ENCODE assay signal across 12 cellular contexts in genomic region chr6:36580184-36580526, GRCh38. TPM values are rescaled to one million over a fixed set of nuclear protein-coding genes. Genes with fewer than 3 reads are reported as not detected.
DNase-seq lines count a peak whose midpoint lies in the region; ATAC-seq and TF ChIP-seq lines count a peak whose summit lies in the region.
"Had no signal": no experiment of that assay in that cellular context is flagged by ENCODE, and none has a peak within 500 bp of the region (broad histone marks: within the 10 kb centered on the region; RNA-seq: fewer than 3 reads in every experiment).

No MANE protein-coding gene starts in this region.

- no peaks in the 10 kb centered on the region for H3K27me3 Mint-ChIP-seq in Calu3 (ENCODE audit: unreplicated experiment)
- no peaks in the 10 kb centered on the region for H3K27me3 Mint-ChIP-seq in stimulated activated memory B cell treated with anti-CD40 and anti-IgM and Interleukin-4, amounts not matched to agents 10 μg/mL and 1 μg/mL and 100 μg/mL, for 72 hours
- H3K27me3 Mint-ChIP-seq: central memory CD8-positive, alpha-beta T cell had no signal

- H3K4me2 ChIP-seq in PC-3 (ENCODE audit: low read length) (peak overlapping the region; percentile 7; the same call in 1 of the 2 replicates), fibroblast of lung (ENCODE audit: extremely low read depth, insufficient read depth, low read length) (no peak overlapping the region)

- H3K27ac Mint-ChIP-seq in Calu3 (ENCODE audit: unreplicated experiment), result peak overlapping the region; percentile 74
- H3K27ac Mint-ChIP-seq in stimulated activated memory B cell treated with anti-CD40 and anti-IgM and Interleukin-4, amounts not matched to agents 10 μg/mL and 1 μg/mL and 100 μg/mL, for 72 hours, result no peak overlapping the region

- POLR2A ChIA-PET in PC-3 (lab: Charles Lee; ENCODE audit: unreplicated experiment), result no interaction called here

- no peak for ATAC-seq in PC-3
- ATAC-seq in psoas muscle, result no peak
- no peak for ATAC-seq in stimulated activated memory B cell treated with anti-CD40 and anti-IgM and Interleukin-4, amounts not matched to agents 10 μg/mL and 1 μg/mL and 100 μg/mL, for 72 hours

- peak overlapping the region; percentile 78 for H2AFZ ChIP-seq in PC-3 (ENCODE audit: low read length)
- H2AFZ ChIP-seq in fibroblast of lung (ENCODE audit: low read length), result peak overlapping the region; percentile 81

- TF ChIP-seq CTCF in Calu3 (IDR thresholded peaks at IDR 0.05; ENCODE audit: unreplicated experiment), result no peak
- no peak for TF ChIP-seq CTCF in PC-3 (conservative IDR thresholded peaks at IDR 0.05; ENCODE audit: low read depth, low read length)
- TF ChIP-seq CTCF in fibroblast of lung (conservative IDR thresholded peaks at IDR 0.05 in 1 of 2, IDR thresholded peaks at IDR 0.05 in 1 of 2; ENCODE audit: low read depth in 1 of 2, low read length in 2 of 2), result no peak
- TF ChIP-seq CTCF in psoas muscle (IDR thresholded peaks at IDR 0.05), result no peak

- H3K9me3 ChIP-seq in PC-3 (ENCODE audit: low read length) (no peaks in the 10 kb centered on the region), fibroblast of lung (ENCODE audit: control insufficient read depth, insufficient read depth, low read depth, low read length) (no peaks in the 10 kb centered on the region), psoas muscle (no peaks in the 10 kb centered on the region)

- 75 to 86% (median 85%) methylated on average over 8 of the region's 8 CpGs for WGBS in psoas muscle, 3 donors

- H3K9me3 Mint-ChIP-seq in Calu3 (ENCODE audit: low read depth, unreplicated experiment), result no peaks in the 10 kb centered on the region
- no peaks in the 10 kb centered on the region for H3K9me3 Mint-ChIP-seq in stimulated activated memory B cell treated with anti-CD40 and anti-IgM and Interleukin-4, amounts not matched to agents 10 μg/mL and 1 μg/mL and 100 μg/mL, for 72 hours
- H3K9me3 Mint-ChIP-seq: central memory CD8-positive, alpha-beta T cell had no signal

- no peak overlapping the region for H3K9ac ChIP-seq in PC-3 (ENCODE audit: low read length)
- no peak overlapping the region for H3K9ac ChIP-seq in fibroblast of lung (ENCODE audit: insufficient read depth, low read length)

- H3K27ac ChIP-seq in PC-3 (ENCODE audit: low read length), result no peak overlapping the region
- H3K27ac ChIP-seq in fibroblast of lung (ENCODE audit: insufficient read depth, low read length), result no peak overlapping the region
- peak overlapping the region; percentile 36 for H3K27ac ChIP-seq in psoas muscle
- H3K27ac ChIP-seq: C4-2B had no signal

- CTCF ChIA-PET in Calu3 (lab: Charles Lee), result interaction anchor here (0.7 to 1.9 kb wide), 11 partner anchors 10 to 438 kb away, joined by 3 to 30 read pairs (median 4); no protein-coding TSS in a partner anchor
- CTCF ChIA-PET in PC-3 (lab: Charles Lee), result interaction anchor here (0.8 to 1.3 kb wide), 4 partner anchors 17 to 157 kb away, joined by 5 to 19 read pairs (median 12); no protein-coding TSS in a partner anchor

- H3K4me1 ChIP-seq in PC-3 (ENCODE audit: insufficient read depth, low read length) (peaks cover 29% of the 10 kb centered on the region), fibroblast of lung (ENCODE audit: control insufficient read depth, extremely low read depth, insufficient read depth, low read length) (peaks cover 4% of the 10 kb centered on the region), psoas muscle (no peaks in the 10 kb centered on the region)

- H3K4me1 Mint-ChIP-seq in Calu3 (ENCODE audit: low read depth, unreplicated experiment), result peaks cover 39% of the 10 kb centered on the region
- no peaks in the 10 kb centered on the region for H3K4me1 Mint-ChIP-seq in stimulated activated memory B cell treated with anti-CD40 and anti-IgM and Interleukin-4, amounts not matched to agents 10 μg/mL and 1 μg/mL and 100 μg/mL, for 72 hours

- H3K36me3 Mint-ChIP-seq in Calu3 (ENCODE audit: insufficient read depth, unreplicated experiment), result peaks cover 20% of the 10 kb centered on the region
- no peaks in the 10 kb centered on the region for H3K36me3 Mint-ChIP-seq in stimulated activated memory B cell treated with anti-CD40 and anti-IgM and Interleukin-4, amounts not matched to agents 10 μg/mL and 1 μg/mL and 100 μg/mL, for 72 hours

- H3K4me3 ChIP-seq in PC-3 (ENCODE audit: low read length), result no peak overlapping the region
- H3K4me3 ChIP-seq in fibroblast of lung (replicated peaks in 1 of 4; ENCODE audit: control extremely low read depth in 1 of 4, insufficient read depth in 1 of 4, low read depth in 3 of 4, low read length in 4 of 4), result no peak overlapping the region
- no peak overlapping the region for H3K4me3 ChIP-seq in psoas muscle

- H3K4me3 Mint-ChIP-seq in Calu3 (ENCODE audit: low read depth, unreplicated experiment), result peak overlapping the region; percentile 25
- no peak overlapping the region for H3K4me3 Mint-ChIP-seq in stimulated activated memory B cell treated with anti-CD40 and anti-IgM and Interleukin-4, amounts not matched to agents 10 μg/mL and 1 μg/mL and 100 μg/mL, for 72 hours
- H3K4me3 Mint-ChIP-seq: central memory CD8-positive, alpha-beta T cell had no signal

- intact Hi-C loops in Calu3 (cut with micrococcal nuclease; ENCODE audit: unreplicated experiment), result no loop called here
- intact Hi-C loops in PC-3 (cut with micrococcal nuclease), result no loop called here
- intact Hi-C loops in psoas muscle (cut with DNase I), result no loop called here

- H3K9me2 ChIP-seq in PC-3 (replicated peaks; ENCODE audit: low read length), result no peaks in the 10 kb centered on the region

- H4K20me1 ChIP-seq in PC-3 (ENCODE audit: low read length) (no peaks in the 10 kb centered on the region), fibroblast of lung (ENCODE audit: control insufficient read depth, extremely low read depth, insufficient read depth, low read length) (no peaks in the 10 kb centered on the region)

- H3K79me2 ChIP-seq in PC-3 (ENCODE audit: low read length), result no peaks in the 10 kb centered on the region
- no peaks in the 10 kb centered on the region for H3K79me2 ChIP-seq in fibroblast of lung (ENCODE audit: control insufficient read depth, insufficient read depth, low read length)

- no peak for DNase-seq in Calu3
- DNase-seq in PC-3, result no peak
- DNase-seq in fibroblast of lung (ENCODE audit: low read depth in 2 of 2), result no peak
- DNase-seq in psoas muscle, result no peak
- no peak for DNase-seq in middle frontal gyrus (ENCODE audit: extremely low spot score, low spot score)
- DNase-seq in stimulated activated CD4-positive, alpha-beta T cell treated with anti-CD3 and anti-CD28 coated beads, Interleukin-2, amount 100 ng/mL, for 48 hours, result no peak
- DNase-seq in SKM-1 treated with dmso at 0.1 percent for 144 hours (lab: John Stamatoyannopoulos, UW; ENCODE audit: unreplicated experiment), result no peak
- DNase-seq: activated CD4-positive, alpha-beta T cell treated with anti-CD3 and anti-CD28 coated beads, Interleukin-2, amount 50 U/mL, for 1 hour; activated effector memory CD4-positive, alpha-beta T cell treated with anti-CD3 and anti-CD28 coated beads, Interleukin-2, amount 50 U/mL, for 16 hours had no signal

- no peaks in the 10 kb centered on the region for H3K27me3 ChIP-seq in PC-3 (ENCODE audit: low read length)
- H3K27me3 ChIP-seq in fibroblast of lung (ENCODE audit: control insufficient read depth, insufficient read depth, low read length), result no peaks in the 10 kb centered on the region
- no peaks in the 10 kb centered on the region for H3K27me3 ChIP-seq in psoas muscle (ENCODE audit: insufficient read depth in 3 of 3, low read length in 2 of 3)

- no peaks in the 10 kb centered on the region for H3F3A ChIP-seq in PC-3 (ENCODE audit: low read length, unreplicated experiment)

- no peaks in the 10 kb centered on the region for H3K36me3 ChIP-seq in PC-3 (ENCODE audit: low read depth, low read length)
- no peaks in the 10 kb centered on the region for H3K36me3 ChIP-seq in fibroblast of lung (ENCODE audit: control insufficient read depth, insufficient read depth, low read length)
- no peaks in the 10 kb centered on the region for H3K36me3 ChIP-seq in psoas muscle (ENCODE audit: insufficient read depth in 1 of 2, low read depth in 1 of 2)

- TSS peak; percentile 90 for BruUV-seq in Calu3 (replicated peaks; lab: Mats Ljungman, UMichigan)
- no TSS peak for BruUV-seq in PC-3 (replicated peaks; lab: Mats Ljungman, UMichigan)

RNA-seq across cellular contexts. Expression of gene SRSF3, which starts 14.0 kb away (rescaled TPM):
- 347 and 370 TPM in 2 replicates for total RNA-seq in Calu3 (2022)
- total RNA-seq in PC-3 (2014; rRNA removed), result 206 and 297 TPM in 2 replicates
- 191 and 200 TPM in 2 replicates for total RNA-seq in fibroblast of lung
- 435 and 493 TPM in 2 replicates for polyA plus RNA-seq in fibroblast of lung
- 375 and 433 TPM in 2 replicates for polyA plus RNA-seq in fibroblast of lung (2012)
- 24.0 and 69.8 TPM in 2 replicates for polyA minus RNA-seq in fibroblast of lung (ENCODE audit: low replicate concordance)
- 100 to 1,000 TPM in 2 of 4 donors, 10 to 100 TPM in 2; 64.6 to 182 (median 125) TPM for total RNA-seq in psoas muscle
- polyA plus RNA-seq in psoas muscle, result 100 to 1,000 TPM; 109 to 267 (median 176) TPM

RNA-seq across cellular contexts. Expression of gene STK38, which starts 32.9 kb away (rescaled TPM):
- 63.0 and 70.3 TPM in 2 replicates for total RNA-seq in Calu3 (2022)
- total RNA-seq in PC-3 (2014; rRNA removed), result 25.7 and 26.9 TPM in 2 replicates
- 17.7 and 26.9 TPM in 2 replicates for total RNA-seq in fibroblast of lung
- 28.9 and 42.6 TPM in 2 replicates for polyA plus RNA-seq in fibroblast of lung
- 25.2 and 34.0 TPM in 2 replicates for polyA plus RNA-seq in fibroblast of lung (2012)
- polyA minus RNA-seq in fibroblast of lung (ENCODE audit: low replicate concordance), result 17.1 and 18.1 TPM in 2 replicates
- total RNA-seq in psoas muscle, result 10 to 100 TPM in 3 of 4 donors, 1 to 10 TPM in 1; 7.7 to 13.6 (median 12.6) TPM
- polyA plus RNA-seq in psoas muscle, result 10 to 100 TPM in 1 of 3 donors, 1 to 10 TPM in 2; 8.1 to 18.9 (median 8.4) TPM
